ENCODE assay signal across 26 cellular contexts in the genomic region with DNA sequence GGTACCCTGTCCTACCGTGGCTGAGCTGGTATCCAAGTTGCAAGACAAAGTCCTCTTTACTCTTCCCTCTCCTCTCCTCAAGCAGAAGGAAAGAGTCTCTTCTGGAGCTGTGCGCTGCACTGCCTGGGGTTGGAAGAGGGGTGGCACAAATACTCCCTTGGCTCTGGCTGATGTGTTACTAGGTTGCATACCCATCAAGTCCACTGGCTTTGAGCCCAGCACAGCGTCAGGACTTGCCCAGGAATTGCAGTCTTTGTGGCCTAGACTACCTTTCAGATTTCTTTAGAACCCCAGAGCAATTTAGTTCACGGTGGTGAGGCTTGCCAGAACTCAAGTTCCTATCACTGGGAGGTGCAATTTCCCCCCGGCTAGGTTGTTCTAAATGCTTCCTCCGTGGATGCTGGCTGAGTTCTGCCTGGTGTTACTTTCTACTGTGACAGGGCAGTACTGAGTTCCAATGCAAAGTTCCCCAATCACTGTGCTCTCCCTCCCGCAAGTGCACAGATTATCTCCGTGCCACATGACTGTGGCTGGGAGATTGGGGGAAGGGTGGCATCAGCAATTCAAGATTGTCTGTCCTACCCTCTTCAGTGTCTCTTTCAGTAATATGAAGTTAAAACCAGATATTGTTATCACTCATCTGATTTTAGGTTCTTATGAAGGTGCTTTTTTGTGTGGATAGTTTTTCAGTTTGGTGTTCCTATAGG. TPM values are rescaled to one million over a fixed set of nuclear protein-coding genes. Genes with fewer than 3 reads are reported as not detected.
A peak's percentile ranks its signal among the peaks of the same experiment; 100 is the strongest.
DNase-seq lines count a peak whose midpoint lies in the region; ATAC-seq and TF ChIP-seq lines count a peak whose summit lies in the region.
"Had no signal": no experiment of that assay in that cellular context is flagged by ENCODE, and none has a peak within 500 bp of the region (broad histone marks: within the 10 kb centered on the region; RNA-seq: fewer than 3 reads in every experiment).

No MANE protein-coding gene starts in this region.

- CTCF ChIA-PET in MCF 10A (lab: Yijun Ruan, JAX) (no interaction called here), WTC11 (lab: Charles Lee) (no interaction called here)

- H3K4me1 Mint-ChIP-seq in MCF 10A (ENCODE audit: insufficient read depth, unreplicated experiment) (peaks cover 11% of the 10 kb centered on the region), WTC11 (peaks cover 9% of the 10 kb centered on the region)
- H3K4me1 Mint-ChIP-seq: CD4-positive, CD25-positive, alpha-beta regulatory T cell had no signal

- no peak overlapping the region for H3K27ac ChIP-seq in breast epithelium
- H3K27ac ChIP-seq in foreskin keratinocyte = no peak overlapping the region
- H3K27ac ChIP-seq in left lung = no peak overlapping the region
- H3K27ac ChIP-seq: BLaER1, HL-60, PC-9, SJSA1 had no signal

- H3K4me3 ChIP-seq in breast epithelium = no peak overlapping the region
- no peak overlapping the region for H3K4me3 ChIP-seq in left lung
- H3K4me3 ChIP-seq: BLaER1, HAP-1, PC-9, SJSA1 had no signal

- H3K36me3 ChIP-seq in breast epithelium (no peaks in the 10 kb centered on the region), left lung (no peaks in the 10 kb centered on the region)
- H3K36me3 ChIP-seq: BLaER1, HAP-1, SJSA1 had no signal

- H3K27ac Mint-ChIP-seq in MCF 10A (ENCODE audit: low read depth, unreplicated experiment) (no peak overlapping the region), WTC11 (no peak overlapping the region)
- H3K27ac Mint-ChIP-seq: CD4-positive, CD25-positive, alpha-beta regulatory T cell had no signal

- in situ Hi-C loops in G401 (cut with HindIII; ENCODE audit: low sequenced_read_pairs) = no loop called here

- TF ChIP-seq CTCF in MCF 10A (IDR thresholded peaks at IDR 0.05; ENCODE audit: unreplicated experiment) (no peak), breast epithelium (IDR thresholded peaks at IDR 0.05) (no peak), WTC11 (IDR thresholded peaks at IDR 0.05) (no peak), foreskin keratinocyte (conservative IDR thresholded peaks at IDR 0.05) (no peak), left lung (IDR thresholded peaks at IDR 0.05) (no peak)

- H3K27me3 ChIP-seq in breast epithelium (no peaks in the 10 kb centered on the region), foreskin keratinocyte (no peaks in the 10 kb centered on the region), left lung (no peaks in the 10 kb centered on the region)
- H3K27me3 ChIP-seq: BLaER1, SJSA1 had no signal

- ATAC-seq in WTC11 (peak; percentile 26), foreskin keratinocyte (no peak), left lung (no peak), HG02588 (IDR thresholded peaks at IDR 0.05; ENCODE audit: unreplicated experiment) (no peak)

- POLR2A ChIA-PET in MCF 10A (lab: Yijun Ruan, JAX) (no interaction called here), WTC11 (lab: Charles Lee) (no interaction called here)

- H3K36me3 Mint-ChIP-seq in MCF 10A (ENCODE audit: insufficient read depth, unreplicated experiment) = no peaks in the 10 kb centered on the region
- peaks cover 54% of the 10 kb centered on the region for H3K36me3 Mint-ChIP-seq in WTC11
- H3K36me3 Mint-ChIP-seq: CD4-positive, CD25-positive, alpha-beta regulatory T cell had no signal

- intact Hi-C loops in MCF 10A (cut with micrococcal nuclease) = no loop called here
- intact Hi-C loops in breast epithelium (cut with DNase I; ENCODE audit: low total_unique reads) = loop anchor here (5.0 kb wide), 1 partner anchor 496 kb away; no protein-coding TSS in a partner anchor
- intact Hi-C loops in left lung (cut with DNase I) = no loop called here

- H3K9me3 Mint-ChIP-seq in MCF 10A (ENCODE audit: unreplicated experiment) (peaks cover 25% of the 10 kb centered on the region), WTC11 (peaks cover 74% of the 10 kb centered on the region)

- no peaks in the 10 kb centered on the region for H3K4me1 ChIP-seq in breast epithelium
- H3K4me1 ChIP-seq in foreskin keratinocyte = peaks cover 11% of the 10 kb centered on the region
- no peaks in the 10 kb centered on the region for H3K4me1 ChIP-seq in left lung
- H3K4me1 ChIP-seq: BLaER1, HAP-1, SJSA1 had no signal

- DNase-seq in MCF 10A (ENCODE audit: unreplicated experiment) = peak; percentile 45
- no peak for DNase-seq in breast epithelium (ENCODE audit: low spot score in 2 of 2)
- no peak for DNase-seq in WTC11 (ENCODE audit: low spot score)
- peak; percentile 42 to 69 for DNase-seq in foreskin keratinocyte
- no peak for DNase-seq in left lung
- DNase-seq in G401 (ENCODE audit: low spot score) = no peak
- DNase-seq: CD4-positive, CD25-positive, alpha-beta regulatory T cell; DMS53; GOT3; Karpas-422; NCI-H1092 treated with DMSO at 0.1 percent for 48 hours; NCI-H146; NCI-H1930; NCI-H2107; NCI-H524; NCI-H748 treated with DMSO at 0.1 percent for 48 hours; NK-92 treated with Interleukin-12 subunit alpha and Interleukin-12 subunit beta, amount 100 ng/mL, for 24 hours; PC-9; Right ventricle myocardium superior; RPMI8226 had no signal

- no TSS peak for BruUV-seq in MCF 10A (replicated peaks; lab: Mats Ljungman, UMichigan)

- H3K4me3 Mint-ChIP-seq in MCF 10A (ENCODE audit: unreplicated experiment) = no peak overlapping the region
- H3K4me3 Mint-ChIP-seq in WTC11 = no peak overlapping the region
- H3K4me3 Mint-ChIP-seq: CD4-positive, CD25-positive, alpha-beta regulatory T cell had no signal

- H3K27me3 Mint-ChIP-seq in MCF 10A (ENCODE audit: insufficient read depth, unreplicated experiment) (no peaks in the 10 kb centered on the region), WTC11 (ENCODE audit: low read depth) (peaks cover 2% of the 10 kb centered on the region; the same call in 1 of the 2 replicates)

- peaks cover 0 to 26% of the 10 kb centered on the region in 2 donors for H3K9me3 ChIP-seq in breast epithelium
- H3K9me3 ChIP-seq in left lung = peaks cover 0 to 22% of the 10 kb centered on the region in 2 donors
- H3K9me3 ChIP-seq: HAP-1 had no signal

- no peak for TF ChIP-seq POLR2A in breast epithelium (IDR thresholded peaks at IDR 0.05)

TF ChIP-seq in WTC11, 78 proteins besides CTCF, POLR2A, EP300 and RAD21:
- TF ChIP-seq JAZF1 (CRISPR knock-in tag; IDR thresholded peaks at IDR 0.05) (no peak), STAT6 (CRISPR knock-in tag; conservative IDR thresholded peaks at IDR 0.05; ENCODE audit: low read depth) (no peak), NFATC4 (CRISPR knock-in tag; IDR thresholded peaks at IDR 0.05) (no peak), ZNF416 (CRISPR knock-in tag; IDR thresholded peaks at IDR 0.05) (no peak), CBFB (CRISPR knock-in tag; IDR thresholded peaks at IDR 0.05; ENCODE audit: low read depth) (no peak)
- TF ChIP-seq, protein P1, sequence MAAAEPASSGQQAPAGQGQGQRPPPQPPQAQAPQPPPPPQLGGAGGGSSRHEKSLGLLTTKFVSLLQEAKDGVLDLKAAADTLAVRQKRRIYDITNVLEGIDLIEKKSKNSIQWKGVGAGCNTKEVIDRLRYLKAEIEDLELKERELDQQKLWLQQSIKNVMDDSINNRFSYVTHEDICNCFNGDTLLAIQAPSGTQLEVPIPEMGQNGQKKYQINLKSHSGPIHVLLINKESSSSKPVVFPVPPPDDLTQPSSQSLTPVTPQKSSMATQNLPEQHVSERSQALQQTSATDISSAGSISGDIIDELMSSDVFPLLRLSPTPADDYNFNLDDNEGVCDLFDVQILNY (CRISPR knock-in tag; IDR thresholded peaks at IDR 0.05) = no peak

RNA-seq across cellular contexts. Expression of gene MYO3B, which starts 13.4 kb away (rescaled TPM):
- total RNA-seq in MCF 10A (2022) (not detected in 2 replicates), breast epithelium (under 1 TPM; 0.15 to 0.98 (median 0.16) TPM), WTC11 (2021) (0.44 to 0.62 TPM (median 0.50 TPM) in 3 replicates), foreskin keratinocyte (2.6 and 2.8 TPM in 2 replicates), left lung (1 to 10 TPM in 1 of 2 donors, not detected in 1; 1.3 TPM)
- polyA plus RNA-seq in foreskin keratinocyte = 0.54 and 0.75 TPM in 2 replicates
- 7.8 and 11.9 TPM in 2 replicates for total RNA-seq in G401 (2014; rRNA removed; shearing (Covaris generic))
- total RNA-seq: CD4-positive, CD25-positive, alpha-beta regulatory T cell; Daoy; Right ventricle myocardium superior; SJSA1 had no signal
- polyA plus RNA-seq: CD4-positive, CD25-positive, alpha-beta regulatory T cell had no signal

Comparison
In these comparisons a context has a peak if more than half of its experiments do, and no peak if none do; other contexts are left out.
1. DNase-seq: peak in MCF 10A (single experiment) and foreskin keratinocyte (2 of 2); none in breast epithelium (0 of 2), WTC11 (single experiment), left lung (0 of 2) and G401 (single experiment).